8 cellular contexts compared by ENCODE assay signal in genomic region chr22:31343235-31344191, GRCh38.
DNase-seq lines count a peak whose midpoint lies in the region; ATAC-seq lines count a peak whose summit lies in the region.

No MANE protein-coding gene starts in this region.

- peaks cover 45% of the 10 kb centered on the region for H3K4me1 Mint-ChIP-seq in T-helper 1 cell treated with Interleukin-12 subunit alpha and Interleukin-12 subunit beta and Interleukin-4 antibody, amounts not matched to agents 30 μg/mL and 1 μg/mL, for 36 hours (ENCODE audit: low read depth)

- H3K27ac Mint-ChIP-seq in T-helper 1 cell treated with Interleukin-12 subunit alpha and Interleukin-12 subunit beta and Interleukin-4 antibody, amounts not matched to agents 30 μg/mL and 1 μg/mL, for 36 hours = peak overlapping the region; percentile 76

- H3K9me3 ChIP-seq in adipocyte (ENCODE audit: control insufficient read depth, low read length) = no peaks in the 10 kb centered on the region
- H3K9me3 ChIP-seq in iPS-20b (ENCODE audit: insufficient read depth, low read depth, low read length) = no peaks in the 10 kb centered on the region

- H3K4me1 ChIP-seq in adipocyte (ENCODE audit: control insufficient read depth, insufficient read depth, low read length) (peaks cover 28% of the 10 kb centered on the region), iPS-20b (ENCODE audit: insufficient read depth, low read length) (peaks cover 27% of the 10 kb centered on the region)

- H3K4me3 ChIP-seq in adipocyte (ENCODE audit: low read length) (no peak overlapping the region), iPS-20b (ENCODE audit: low read length) (peak overlapping the region; percentile 90)

- peaks cover 36% of the 10 kb centered on the region for H3K36me3 Mint-ChIP-seq in T-helper 1 cell treated with Interleukin-12 subunit alpha and Interleukin-12 subunit beta and Interleukin-4 antibody, amounts not matched to agents 30 μg/mL and 1 μg/mL, for 36 hours (ENCODE audit: low read depth)

- H3K9me3 Mint-ChIP-seq in T-helper 1 cell treated with Interleukin-12 subunit alpha and Interleukin-12 subunit beta and Interleukin-4 antibody, amounts not matched to agents 30 μg/mL and 1 μg/mL, for 36 hours = no peaks in the 10 kb centered on the region

- ATAC-seq in GM19455 (IDR thresholded peaks at IDR 0.05; ENCODE audit: unreplicated experiment) = no peak

- peak overlapping the region; percentile 81 for H3K4me3 Mint-ChIP-seq in T-helper 1 cell treated with Interleukin-12 subunit alpha and Interleukin-12 subunit beta and Interleukin-4 antibody, amounts not matched to agents 30 μg/mL and 1 μg/mL, for 36 hours

- H3K9ac ChIP-seq in adipocyte (ENCODE audit: low read length) = no peak overlapping the region
- H3K9ac ChIP-seq in iPS-20b (ENCODE audit: low read depth, low read length) = peak overlapping the region; percentile 96

- peak overlapping the region; percentile 78 for H3K27ac ChIP-seq in iPS-20b (ENCODE audit: low read length)

- DNase-seq in T-helper 1 cell (no peak), NCI-H524 treated with DMSO at 0.1 percent for 48 hours (lab: John Stamatoyannopoulos, UW) (peak; percentile 67), adipocyte (ENCODE audit: low read depth) (peak; percentile 79), SW 1271 (lab: John Stamatoyannopoulos, UW) (no peak)
- DNase-seq in stimulated activated CD4-positive, alpha-beta T cell treated with anti-CD3 and anti-CD28 coated beads, Interleukin-12 subunit alpha, Interleukin-12 subunit beta, amount 100 ng/mL, for 48 hours (ENCODE audit: low read depth in 2 of 3, low spot score in 1 of 3) = peak in 2 of 3 donors; percentile 17 to 22

- H3K27me3 Mint-ChIP-seq in T-helper 1 cell treated with Interleukin-12 subunit alpha and Interleukin-12 subunit beta and Interleukin-4 antibody, amounts not matched to agents 30 μg/mL and 1 μg/mL, for 36 hours (ENCODE audit: low read depth) = no peaks in the 10 kb centered on the region

- H3K27me3 ChIP-seq in adipocyte (replicated peaks; ENCODE audit: control insufficient read depth, insufficient read depth, low read length) (no peaks in the 10 kb centered on the region), iPS-20b (ENCODE audit: insufficient read depth, low read length) (no peaks in the 10 kb centered on the region)

- H3K36me3 ChIP-seq in adipocyte (ENCODE audit: control insufficient read depth, insufficient read depth, low read length, severe bottlenecking) (peaks cover 22% of the 10 kb centered on the region), iPS-20b (ENCODE audit: insufficient read depth, low read depth, low read length) (peaks cover 55% of the 10 kb centered on the region)

Comparison
In these comparisons a context has a peak if more than half of its experiments do, and no peak if none do; other contexts are left out.
1. DNase-seq: peak in NCI-H524 treated with DMSO at 0.1 percent for 48 hours (single experiment), adipocyte (single experiment) and stimulated activated CD4-positive, alpha-beta T cell treated with anti-CD3 and anti-CD28 coated beads, Interleukin-12 subunit alpha, Interleukin-12 subunit beta, amount 100 ng/mL, for 48 hours (2 of 3); none in T-helper 1 cell (0 of 5) and SW 1271 (0 of 2).